34 cellular contexts compared by ENCODE assay signal in the genomic region with DNA sequence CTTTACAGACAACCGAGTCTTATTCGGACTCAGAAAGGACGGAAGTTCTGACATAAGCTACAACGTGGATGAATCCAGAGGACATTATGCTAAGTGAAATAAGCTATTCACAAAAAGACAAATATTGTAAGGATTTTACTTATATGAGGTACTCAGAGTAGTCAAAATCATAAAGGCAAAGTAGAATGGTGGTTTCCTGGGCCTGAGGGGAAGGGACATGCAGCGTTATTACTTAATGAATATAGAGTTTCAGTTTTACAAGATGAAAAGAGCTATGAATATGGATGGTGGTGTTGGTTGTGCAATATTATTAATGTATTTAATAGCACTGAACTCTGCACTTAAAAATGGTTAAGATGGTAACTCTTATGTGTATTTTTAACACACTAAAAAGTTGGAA.
"Had no signal": no experiment of that assay in that cellular context is flagged by ENCODE, and none has a peak within 500 bp of the region (broad histone marks: within the 10 kb centered on the region; RNA-seq: fewer than 3 reads in every experiment).

No MANE protein-coding gene starts in this region.

- H3K4me3 ChIP-seq: MG63 had no signal

- H3K9ac ChIP-seq: KMS-11 had no signal

- H3K9me3 ChIP-seq: MG63 had no signal

- H3K4me2 ChIP-seq: KMS-11 had no signal

- H3K27ac ChIP-seq: KMS-11 had no signal

- DNase-seq: Karpas-422, Kasumi-1, MG63, MM.1S, MV-4-11, NCI-H1048, NCI-H1092, NCI-H1092 treated with DMSO at 0.1 percent for 48 hours, NCI-H1105, NCI-H1105 treated with DMSO at 0.1 percent for 48 hours, NCI-H1417, NCI-H1417 treated with DMSO at 0.1 percent for 48 hours, NCI-H1436, NCI-H1436 treated with DMSO at 0.1 percent for 48 hours, NCI-H146, NCI-H1694, NCI-H1694 treated with DMSO at 0.1 percent for 48 hours, NCI-H187, NCI-H187 treated with DMSO at 0.1 percent for 48 hours, NCI-H1930, NCI-H2029, NCI-H2029 treated with DMSO at 0.1 percent for 48 hours, NCI-H2081, NCI-H2081 treated with DMSO at 0.1 percent for 48 hours, NCI-H2107, NCI-H2171, NCI-H2171 treated with DMSO at 0.1 percent for 48 hours, NCI-H2227 treated with DMSO at 0.1 percent for 48 hours, NCI-H226, NCI-H345, NCI-H446, NCI-H446 treated with DMSO at 0.1 percent for 48 hours, NCI-H510A had no signal

- H3K27me3 ChIP-seq: MG63 had no signal

- H3K36me3 ChIP-seq: MG63 had no signal
